8 cellular contexts compared by ENCODE assay signal in genomic region chr3:125915792-125916375, GRCh38. TPM values are rescaled to one million over a fixed set of nuclear protein-coding genes. Genes with fewer than 3 reads are reported as not detected.
A peak's percentile ranks its signal among the peaks of the same experiment; 100 is the strongest.
DNase-seq lines count a peak whose midpoint lies in the region; ATAC-seq and TF ChIP-seq lines count a peak whose summit lies in the region.
"Not testable (repeated sequence)": the region's sequence is repeated elsewhere in the genome, so short reads cannot be mapped to it uniquely, and the experiment has no call there.

No MANE protein-coding gene starts in this region.

- POLR2A ChIA-PET in AG04449 (lab: Yijun Ruan, JAX) = interaction anchor here (1.3 kb wide), 1 partner anchor 320 kb away, joined by 3 read pairs; the partner anchor contains the start of gene OSBPL11
- POLR2A ChIA-PET in WTC11 (lab: Charles Lee) = not testable (repeated sequence)

- CTCF ChIA-PET in AG04449 (lab: Yijun Ruan, JAX) = interaction anchor here (0.9 kb wide), 1 partner anchor 149 kb away, joined by 3 read pairs; no protein-coding TSS in a partner anchor
- CTCF ChIA-PET in WTC11 (lab: Charles Lee) = interaction anchor here (0.7 kb wide), 1 partner anchor 8 kb away, joined by 3 read pairs; no protein-coding TSS in a partner anchor

- H4K20me1 ChIP-seq in smooth muscle cell (ENCODE audit: low read depth) = not testable (repeated sequence)

- WGBS in smooth muscle cell (ENCODE audit: low lambda C conversion rate) = 0% methylated on average over 11 of the region's 40 CpGs

- H3K4me2 ChIP-seq in smooth muscle cell = peak overlapping the region; percentile 89

- peaks cover 15% of the 10 kb centered on the region for H3K4me1 Mint-ChIP-seq in WTC11

- H3K27ac ChIP-seq in smooth muscle cell (ENCODE audit: low read depth) = peak overlapping the region; percentile 67

- DNase-seq in AG04449 (ENCODE audit: low read depth, low spot score) = peak; percentile 93
- peak; percentile 87 for DNase-seq in NCI-H2227 treated with DMSO at 0.1 percent for 48 hours (lab: John Stamatoyannopoulos, UW)
- DNase-seq in WTC11 (ENCODE audit: low spot score) = peak; percentile 100
- DNase-seq in cardiac fibroblast (ENCODE audit: low read depth in 2 of 2) = peak; percentile 99 to 100
- peak; percentile 77 for DNase-seq in iPS-NIHi7 (ENCODE audit: extremely low spot score)
- peak; percentile 96 for DNase-seq in smooth muscle cell (lab: John Stamatoyannopoulos, UW; ENCODE audit: unreplicated experiment)

- H2AFZ ChIP-seq in smooth muscle cell (ENCODE audit: low read depth) = not testable (repeated sequence)

- ATAC-seq in GM18907 (IDR thresholded peaks at IDR 0.05; ENCODE audit: unreplicated experiment) = peak; percentile 93
- peak; percentile 91 for ATAC-seq in HG03175 (IDR thresholded peaks at IDR 0.05; ENCODE audit: unreplicated experiment)
- peak; percentile 80 for ATAC-seq in WTC11

- H3K36me3 Mint-ChIP-seq in WTC11 = not testable (repeated sequence)

- peak overlapping the region; percentile 83 for H3K4me3 Mint-ChIP-seq in WTC11

- peak overlapping the region; percentile 80 for H3K4me3 ChIP-seq in AG04449 (ENCODE audit: low read depth, low read length)
- peak overlapping the region; percentile 52 to 59 for H3K4me3 ChIP-seq in cardiac fibroblast (replicated peaks in 1 of 2; ENCODE audit: low read depth in 2 of 2, low read length in 2 of 2)
- peak overlapping the region; percentile 66 for H3K4me3 ChIP-seq in smooth muscle cell

- not testable (repeated sequence) for H3K27ac Mint-ChIP-seq in WTC11

- not testable (repeated sequence) for H3K79me2 ChIP-seq in smooth muscle cell (ENCODE audit: low read depth)

- H3K9ac ChIP-seq in smooth muscle cell (ENCODE audit: low read depth) = peak overlapping the region; percentile 29

- H3K9me3 Mint-ChIP-seq in WTC11 = not testable (repeated sequence)

- not testable (repeated sequence) for H3K27me3 ChIP-seq in smooth muscle cell (ENCODE audit: low read depth)

- not testable (repeated sequence) for H3K27me3 Mint-ChIP-seq in WTC11 (ENCODE audit: low read depth)

- H3F3A ChIP-seq in smooth muscle cell (ENCODE audit: low read depth) = not testable (repeated sequence)

- not testable (repeated sequence) for TF ChIP-seq CTCF in AG04449 (IDR thresholded peaks at IDR 0.05; ENCODE audit: insufficient read depth, low read length, missing control alignments); WTC11 (IDR thresholded peaks at IDR 0.05); cardiac fibroblast (IDR thresholded peaks at IDR 0.05; ENCODE audit: low read depth, low read length); smooth muscle cell (IDR thresholded peaks at IDR 0.05; ENCODE audit: borderline replicate concordance, insufficient read depth, poor library complexity, severe bottlenecking)

- not testable (repeated sequence) for H3K36me3 ChIP-seq in smooth muscle cell (ENCODE audit: low read depth)

- not testable (repeated sequence) for H3K9me3 ChIP-seq in smooth muscle cell (replicated peaks; ENCODE audit: low read depth)

- not testable (repeated sequence) for H3K4me1 ChIP-seq in smooth muscle cell (ENCODE audit: low read depth)

TF ChIP-seq in WTC11, 78 proteins besides CTCF, POLR2A, EP300 and RAD21:
- peak; percentile 82 for TF ChIP-seq SP1 (CRISPR knock-in tag; conservative IDR thresholded peaks at IDR 0.05)
TF ChIP-seq in WTC11: peak in this region for 1; not testable (repeated sequence) for 77.

RNA-seq across cellular contexts. Expression of gene ROPN1B, which starts 53.1 kb away (rescaled TPM):
- total RNA-seq in WTC11 (2021) (0.09 to 0.13 TPM in 2 of 3 replicates, not detected in the other), smooth muscle cell (not detected in 2 replicates)
- not detected in 2 replicates for polyA plus RNA-seq in smooth muscle cell

Comparison
In these comparisons a context has a peak if more than half of its experiments do, and no peak if none do; other contexts are left out.
1. Peak in every context shown above with its lines: DNase-seq, ATAC-seq, H3K4me3 ChIP-seq and H3K27ac ChIP-seq.